6 cellular contexts compared by ENCODE assay signal in the genomic region with DNA sequence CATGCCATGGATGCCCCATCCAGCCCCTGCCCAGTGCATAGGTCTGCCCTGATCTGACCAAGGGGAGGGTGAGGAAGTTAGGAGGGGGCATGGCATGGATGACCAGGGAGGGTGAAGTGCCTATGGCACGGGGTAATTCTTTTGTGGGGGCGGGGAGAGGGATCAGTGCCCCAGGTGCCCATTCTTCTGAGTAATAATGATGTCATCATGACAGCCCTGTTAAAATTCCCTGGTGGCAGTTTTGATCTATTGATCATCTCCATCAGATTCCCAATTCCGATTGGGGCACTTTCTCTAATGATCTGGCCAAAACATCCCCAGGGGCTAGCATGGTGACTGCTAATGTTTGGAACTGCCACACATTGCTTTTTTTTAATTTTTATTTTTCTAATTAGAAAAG.
"Had no signal": no experiment of that assay in that cellular context is flagged by ENCODE, and none has a peak within 500 bp of the region (broad histone marks: within the 10 kb centered on the region; RNA-seq: fewer than 3 reads in every experiment).

No MANE protein-coding gene starts in this region.

- H3K36me3 ChIP-seq: HAP-1 had no signal

- H3K4me3 ChIP-seq: GM23248, HAP-1, K562 had no signal

- DNase-seq: GM23248, GOT3, H7, IMR-90 had no signal

- H3K27ac ChIP-seq: GM23248 had no signal

- H3K4me1 ChIP-seq: HAP-1 had no signal

- H2AFZ ChIP-seq: GM23248 had no signal

- H3K9me3 ChIP-seq: HAP-1 had no signal

- H3K9ac ChIP-seq: GM23248 had no signal
